In genomic region chr6:147043994-147044477, GRCh38 we compare ENCODE assay signal across 16 cellular contexts.
A peak's percentile ranks its signal among the peaks of the same experiment; 100 is the strongest.
DNase-seq lines count a peak whose midpoint lies in the region; TF ChIP-seq lines count a peak whose summit lies in the region.
"Had no signal": no experiment of that assay in that cellular context is flagged by ENCODE, and none has a peak within 500 bp of the region (broad histone marks: within the 10 kb centered on the region; RNA-seq: fewer than 3 reads in every experiment).

No MANE protein-coding gene starts in this region.

- H3K4me1 ChIP-seq in HEK293 (ENCODE audit: control insufficient read depth, insufficient read depth, low read length) (no peaks in the 10 kb centered on the region), Peyer's patch (no peaks in the 10 kb centered on the region), sigmoid colon (no peaks in the 10 kb centered on the region)
- H3K4me1 ChIP-seq: psoas muscle had no signal

- no peak for TF ChIP-seq POLR2A in Peyer's patch (IDR thresholded peaks at IDR 0.05)
- no peak for TF ChIP-seq POLR2A in sigmoid colon (IDR thresholded peaks at IDR 0.05)

- peak; percentile 9 to 21 for DNase-seq in AML-193 (lab: John Stamatoyannopoulos, UW)
- peak; percentile 79 for DNase-seq in OCI-M1 (lab: John Stamatoyannopoulos, UW)
- peak; percentile 60 for DNase-seq in fibroblast of mammary gland (ENCODE audit: low read depth)
- no peak for DNase-seq in Peyer's patch
- DNase-seq in sigmoid colon = no peak
- DNase-seq in caudate nucleus (lab: John Stamatoyannopoulos, UW) = no peak
- DNase-seq in GM19238 (ENCODE audit: insufficient read length, low spot score) = no peak
- DNase-seq: activated CD4-positive, alpha-beta T cell treated with anti-CD3 and anti-CD28 coated beads for 48 hours; activated T-cell treated with anti-CD3 and anti-CD28 coated beads, Interleukin-2, amount 50 U/mL, for 24 hours; foreskin melanocyte; kidney; NCI-H2171 treated with DMSO at 0.1 percent for 48 hours; psoas muscle; stimulated activated CD4-positive, alpha-beta T cell treated with anti-CD3 and anti-CD28 coated beads, Interleukin-2, amount 100 ng/mL, for 24 hours had no signal

- WGBS in sigmoid colon, 2 donors = 94 to 97% methylated on average over 5 of the region's 5 CpGs

- H3K27ac ChIP-seq in HEK293 (ENCODE audit: extremely low read depth, low read depth, low read length) (no peak overlapping the region), Peyer's patch (no peak overlapping the region), sigmoid colon (no peak overlapping the region), caudate nucleus (ENCODE audit: low read depth, low read length) (no peak overlapping the region)
- H3K27ac ChIP-seq: KMS-11, psoas muscle had no signal

- no peak overlapping the region for H3K4me3 ChIP-seq in HEK293 (ENCODE audit: low read depth, low read length)
- H3K4me3 ChIP-seq in fibroblast of mammary gland (ENCODE audit: control insufficient read depth, low read depth, low read length) = no peak overlapping the region
- no peak overlapping the region for H3K4me3 ChIP-seq in Peyer's patch
- H3K4me3 ChIP-seq in sigmoid colon = no peak overlapping the region
- H3K4me3 ChIP-seq: psoas muscle had no signal

- TF ChIP-seq EP300 in sigmoid colon (IDR thresholded peaks at IDR 0.05) = no peak

- H3K9me3 ChIP-seq in HEK293 (ENCODE audit: control insufficient read depth, insufficient read depth, low read depth, low read length) (no peaks in the 10 kb centered on the region), Peyer's patch (peaks cover 0 to 3% (median 0%) of the 10 kb centered on the region in 4 donors), sigmoid colon (no peaks in the 10 kb centered on the region)
- H3K9me3 ChIP-seq: psoas muscle had no signal

- no peaks in the 10 kb centered on the region for H3K36me3 ChIP-seq in HEK293 (ENCODE audit: control insufficient read depth in 2 of 2, insufficient read depth in 1 of 2, low read length in 2 of 2)
- no peaks in the 10 kb centered on the region for H3K36me3 ChIP-seq in Peyer's patch
- no peaks in the 10 kb centered on the region for H3K36me3 ChIP-seq in sigmoid colon

- no peaks in the 10 kb centered on the region for H3K27me3 ChIP-seq in Peyer's patch
- H3K27me3 ChIP-seq in sigmoid colon = no peaks in the 10 kb centered on the region

- intact Hi-C loops in sigmoid colon (cut with DNase I) = no loop called here

- TF ChIP-seq CTCF in HEK293 (tag by site-specific recombination; IDR thresholded peaks at IDR 0.05) (no peak), fibroblast of mammary gland (conservative IDR thresholded peaks at IDR 0.05; ENCODE audit: control insufficient read depth, insufficient read depth, low read depth, low read length) (no peak), Peyer's patch (IDR thresholded peaks at IDR 0.05) (no peak), sigmoid colon (IDR thresholded peaks at IDR 0.05) (no peak)

- POLR2A ChIA-PET in HEK293 (lab: Yijun Ruan, JAX) = no interaction called here

- CTCF ChIA-PET in HEK293 (lab: Yijun Ruan, JAX) = no interaction called here

TF ChIP-seq in HEK293, 187 proteins besides CTCF, POLR2A, EP300 and RAD21:
- 0 out of 2 replicates have a peak, but pooled peaks have one; percentile 44 for TF ChIP-seq PRDM1 (tag by site-specific recombination; IDR thresholded peaks at IDR 0.05)
- no peak for TF ChIP-seq ZNF394 (tag by site-specific recombination; IDR thresholded peaks at IDR 0.05; ENCODE audit: borderline replicate concordance)
- TF ChIP-seq ZSCAN23 (tag by site-specific recombination; IDR thresholded peaks at IDR 0.05) = no peak
- no peak for TF ChIP-seq ZNF266 (tag by site-specific recombination; IDR thresholded peaks at IDR 0.05; ENCODE audit: low read depth)
- TF ChIP-seq KLF8 (tag by site-specific recombination; IDR thresholded peaks at IDR 0.05) = no peak
- no peak for TF ChIP-seq BCL11B (tag by site-specific recombination; IDR thresholded peaks at IDR 0.05; ENCODE audit: low read depth)
- TF ChIP-seq ZNF221 (tag by site-specific recombination; IDR thresholded peaks at IDR 0.05; ENCODE audit: borderline replicate concordance) = no peak
- TF ChIP-seq ZBTB21 (tag by site-specific recombination; IDR thresholded peaks at IDR 0.05) = peak; percentile 64; the same call in 1 of the 2 replicates
- no peak for TF ChIP-seq ZNF610 (tag by site-specific recombination; IDR thresholded peaks at IDR 0.05; ENCODE audit: borderline replicate concordance)
- TF ChIP-seq EGR2 (tag by site-specific recombination; IDR thresholded peaks at IDR 0.05; ENCODE audit: low read depth) = no peak
- no peak for TF ChIP-seq KLF9 (tag by site-specific recombination; IDR thresholded peaks at IDR 0.05; ENCODE audit: low read depth)
- no peak for TF ChIP-seq GLI4 (tag by site-specific recombination; IDR thresholded peaks at IDR 0.05)
- no peak for TF ChIP-seq ZNF155 (tag by site-specific recombination; IDR thresholded peaks at IDR 0.05)
- peak; percentile 95 for TF ChIP-seq TRIM28 (IDR thresholded peaks at IDR 0.05; ENCODE audit: borderline replicate concordance, low read length)
- TF ChIP-seq ZNF398 (tag by site-specific recombination; IDR thresholded peaks at IDR 0.05) = 0 out of 2 replicates have a peak, but pooled peaks have one; percentile 18
- TF ChIP-seq RBAK (tag by site-specific recombination; IDR thresholded peaks at IDR 0.05) = no peak
- TF ChIP-seq, protein P1, sequence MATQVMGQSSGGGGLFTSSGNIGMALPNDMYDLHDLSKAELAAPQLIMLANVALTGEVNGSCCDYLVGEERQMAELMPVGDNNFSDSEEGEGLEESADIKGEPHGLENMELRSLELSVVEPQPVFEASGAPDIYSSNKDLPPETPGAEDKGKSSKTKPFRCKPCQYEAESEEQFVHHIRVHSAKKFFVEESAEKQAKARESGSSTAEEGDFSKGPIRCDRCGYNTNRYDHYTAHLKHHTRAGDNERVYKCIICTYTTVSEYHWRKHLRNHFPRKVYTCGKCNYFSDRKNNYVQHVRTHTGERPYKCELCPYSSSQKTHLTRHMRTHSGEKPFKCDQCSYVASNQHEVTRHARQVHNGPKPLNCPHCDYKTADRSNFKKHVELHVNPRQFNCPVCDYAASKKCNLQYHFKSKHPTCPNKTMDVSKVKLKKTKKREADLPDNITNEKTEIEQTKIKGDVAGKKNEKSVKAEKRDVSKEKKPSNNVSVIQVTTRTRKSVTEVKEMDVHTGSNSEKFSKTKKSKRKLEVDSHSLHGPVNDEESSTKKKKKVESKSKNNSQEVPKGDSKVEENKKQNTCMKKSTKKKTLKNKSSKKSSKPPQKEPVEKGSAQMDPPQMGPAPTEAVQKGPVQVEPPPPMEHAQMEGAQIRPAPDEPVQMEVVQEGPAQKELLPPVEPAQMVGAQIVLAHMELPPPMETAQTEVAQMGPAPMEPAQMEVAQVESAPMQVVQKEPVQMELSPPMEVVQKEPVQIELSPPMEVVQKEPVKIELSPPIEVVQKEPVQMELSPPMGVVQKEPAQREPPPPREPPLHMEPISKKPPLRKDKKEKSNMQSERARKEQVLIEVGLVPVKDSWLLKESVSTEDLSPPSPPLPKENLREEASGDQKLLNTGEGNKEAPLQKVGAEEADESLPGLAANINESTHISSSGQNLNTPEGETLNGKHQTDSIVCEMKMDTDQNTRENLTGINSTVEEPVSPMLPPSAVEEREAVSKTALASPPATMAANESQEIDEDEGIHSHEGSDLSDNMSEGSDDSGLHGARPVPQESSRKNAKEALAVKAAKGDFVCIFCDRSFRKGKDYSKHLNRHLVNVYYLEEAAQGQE (tag by site-specific recombination; IDR thresholded peaks at IDR 0.05) = no peak
- TF ChIP-seq ZNF473 (tag by site-specific recombination; IDR thresholded peaks at IDR 0.05) = no peak
- peak; percentile 90 for TF ChIP-seq SCRT2 (tag by site-specific recombination; IDR thresholded peaks at IDR 0.05)
- TF ChIP-seq KLF16 (tag by site-specific recombination; IDR thresholded peaks at IDR 0.05) = no peak
- TF ChIP-seq ZNF561 (tag by site-specific recombination; IDR thresholded peaks at IDR 0.05; ENCODE audit: borderline replicate concordance) = peak; percentile 58; the same call in 1 of the 2 replicates
- no peak for TF ChIP-seq ZNF791 (tag by site-specific recombination; IDR thresholded peaks at IDR 0.05)
- TF ChIP-seq, protein P2, sequence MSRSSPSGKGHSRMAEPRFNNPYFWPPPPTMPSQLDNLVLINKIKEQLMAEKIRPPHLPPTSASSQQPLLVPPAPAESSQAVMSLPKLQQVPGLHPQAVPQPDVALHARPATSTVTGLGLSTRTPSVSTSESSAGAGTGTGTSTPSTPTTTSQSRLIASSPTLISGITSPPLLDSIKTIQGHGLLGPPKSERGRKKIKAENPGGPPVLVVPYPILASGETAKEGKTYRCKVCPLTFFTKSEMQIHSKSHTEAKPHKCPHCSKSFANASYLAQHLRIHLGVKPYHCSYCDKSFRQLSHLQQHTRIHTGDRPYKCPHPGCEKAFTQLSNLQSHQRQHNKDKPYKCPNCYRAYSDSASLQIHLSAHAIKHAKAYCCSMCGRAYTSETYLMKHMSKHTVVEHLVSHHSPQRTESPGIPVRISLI (tag by site-specific recombination; IDR thresholded peaks at IDR 0.05) = no peak
- peak; percentile 100 for TF ChIP-seq SETDB1 (IDR thresholded peaks at IDR 0.05; ENCODE audit: insufficient read length, low read length)
- TF ChIP-seq YY1 (tag by site-specific recombination; IDR thresholded peaks at IDR 0.05) = no peak

Comparison
In these comparisons a context has a peak if more than half of its experiments do, and no peak if none do; other contexts are left out.
1. DNase-seq: peak in AML-193 (2 of 2), OCI-M1 (single experiment) and fibroblast of mammary gland (single experiment); none in Peyer's patch (0 of 3), sigmoid colon (single experiment), caudate nucleus (0 of 61) and GM19238 (single experiment).